2 cellular contexts compared by ENCODE assay signal in the genomic region with DNA sequence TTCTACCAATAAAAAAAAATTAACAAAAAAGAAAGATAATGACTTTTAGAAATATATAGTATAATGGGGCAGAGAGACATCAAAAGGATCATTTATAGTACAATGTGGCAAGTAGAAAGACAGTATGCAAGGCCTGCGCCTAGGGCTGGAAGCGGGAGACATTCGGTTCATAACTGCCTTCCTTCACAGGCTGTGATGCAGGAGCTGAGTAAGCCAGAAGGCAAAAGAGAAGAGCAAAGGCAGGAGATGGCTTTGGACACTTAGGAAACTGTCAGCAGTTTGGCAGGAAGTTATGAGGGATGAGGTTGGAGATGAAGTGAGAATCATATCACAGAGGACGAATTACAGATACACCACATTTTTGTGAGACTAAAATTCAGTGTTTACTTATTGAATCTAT.
TF ChIP-seq lines count a peak whose summit lies in the region.

No MANE protein-coding gene starts in this region.

TF ChIP-seq in A549, 52 proteins besides CTCF, POLR2A, EP300 and RAD21 (continued from another document):
- TF ChIP-seq, protein P1, sequence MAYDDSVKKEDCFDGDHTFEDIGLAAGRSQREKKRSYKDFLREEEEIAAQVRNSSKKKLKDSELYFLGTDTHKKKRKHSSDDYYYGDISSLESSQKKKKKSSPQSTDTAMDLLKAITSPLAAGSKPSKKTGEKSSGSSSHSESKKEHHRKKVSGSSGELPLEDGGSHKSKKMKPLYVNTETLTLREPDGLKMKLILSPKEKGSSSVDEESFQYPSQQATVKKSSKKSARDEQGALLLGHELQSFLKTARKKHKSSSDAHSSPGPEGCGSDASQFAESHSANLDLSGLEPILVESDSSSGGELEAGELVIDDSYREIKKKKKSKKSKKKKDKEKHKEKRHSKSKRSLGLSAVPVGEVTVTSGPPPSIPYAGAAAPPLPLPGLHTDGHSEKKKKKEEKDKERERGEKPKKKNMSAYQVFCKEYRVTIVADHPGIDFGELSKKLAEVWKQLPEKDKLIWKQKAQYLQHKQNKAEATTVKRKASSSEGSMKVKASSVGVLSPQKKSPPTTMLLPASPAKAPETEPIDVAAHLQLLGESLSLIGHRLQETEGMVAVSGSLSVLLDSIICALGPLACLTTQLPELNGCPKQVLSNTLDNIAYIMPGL (CRISPR knock-in tag; IDR thresholded peaks at IDR 0.05; ENCODE audit: borderline replicate concordance): no peak
- TF ChIP-seq, protein P2, sequence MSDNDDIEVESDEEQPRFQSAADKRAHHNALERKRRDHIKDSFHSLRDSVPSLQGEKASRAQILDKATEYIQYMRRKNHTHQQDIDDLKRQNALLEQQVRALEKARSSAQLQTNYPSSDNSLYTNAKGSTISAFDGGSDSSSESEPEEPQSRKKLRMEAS (IDR thresholded peaks at IDR 0.05): no peak
- TF ChIP-seq CEBPB (IDR thresholded peaks at IDR 0.05) (no peak), ZSCAN20 (CRISPR knock-in tag; IDR thresholded peaks at IDR 0.05) (no peak), HOXB13 (CRISPR knock-in tag; IDR thresholded peaks at IDR 0.05; ENCODE audit: low read depth) (no peak), SMC3 (IDR thresholded peaks at IDR 0.05) (no peak), FOXS1 (CRISPR knock-in tag; IDR thresholded peaks at IDR 0.05) (no peak), KDM1A (IDR thresholded peaks at IDR 0.05; ENCODE audit: low read depth) (no peak), POLR2AphosphoS2 (conservative IDR thresholded peaks at IDR 0.05; ENCODE audit: low read length) (no peak), NPAS2 (CRISPR knock-in tag; IDR thresholded peaks at IDR 0.05; ENCODE audit: borderline replicate concordance) (no peak), HEYL (CRISPR knock-in tag; IDR thresholded peaks at IDR 0.05) (no peak), ZC3H11A (IDR thresholded peaks at IDR 0.05) (no peak), CBX8 (IDR thresholded peaks at IDR 0.05) (no peak)

TF ChIP-seq in HCT116, 20 proteins besides CTCF, POLR2A, EP300 and RAD21 (continued from another document):
- TF ChIP-seq, protein P3, sequence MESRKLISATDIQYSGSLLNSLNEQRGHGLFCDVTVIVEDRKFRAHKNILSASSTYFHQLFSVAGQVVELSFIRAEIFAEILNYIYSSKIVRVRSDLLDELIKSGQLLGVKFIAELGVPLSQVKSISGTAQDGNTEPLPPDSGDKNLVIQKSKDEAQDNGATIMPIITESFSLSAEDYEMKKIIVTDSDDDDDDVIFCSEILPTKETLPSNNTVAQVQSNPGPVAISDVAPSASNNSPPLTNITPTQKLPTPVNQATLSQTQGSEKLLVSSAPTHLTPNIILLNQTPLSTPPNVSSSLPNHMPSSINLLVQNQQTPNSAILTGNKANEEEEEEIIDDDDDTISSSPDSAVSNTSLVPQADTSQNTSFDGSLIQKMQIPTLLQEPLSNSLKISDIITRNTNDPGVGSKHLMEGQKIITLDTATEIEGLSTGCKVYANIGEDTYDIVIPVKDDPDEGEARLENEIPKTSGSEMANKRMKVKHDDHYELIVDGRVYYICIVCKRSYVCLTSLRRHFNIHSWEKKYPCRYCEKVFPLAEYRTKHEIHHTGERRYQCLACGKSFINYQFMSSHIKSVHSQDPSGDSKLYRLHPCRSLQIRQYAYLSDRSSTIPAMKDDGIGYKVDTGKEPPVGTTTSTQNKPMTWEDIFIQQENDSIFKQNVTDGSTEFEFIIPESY (IDR thresholded peaks at IDR 0.05; ENCODE audit: extremely low read depth, insufficient replicate concordance, low read length): no peak
- TF ChIP-seq CEBPB (IDR thresholded peaks at IDR 0.05; ENCODE audit: low read depth) (no peak), JUND (IDR thresholded peaks at IDR 0.05) (no peak), ZFX (IDR thresholded peaks at IDR 0.05) (no peak)
